In the genomic region with DNA sequence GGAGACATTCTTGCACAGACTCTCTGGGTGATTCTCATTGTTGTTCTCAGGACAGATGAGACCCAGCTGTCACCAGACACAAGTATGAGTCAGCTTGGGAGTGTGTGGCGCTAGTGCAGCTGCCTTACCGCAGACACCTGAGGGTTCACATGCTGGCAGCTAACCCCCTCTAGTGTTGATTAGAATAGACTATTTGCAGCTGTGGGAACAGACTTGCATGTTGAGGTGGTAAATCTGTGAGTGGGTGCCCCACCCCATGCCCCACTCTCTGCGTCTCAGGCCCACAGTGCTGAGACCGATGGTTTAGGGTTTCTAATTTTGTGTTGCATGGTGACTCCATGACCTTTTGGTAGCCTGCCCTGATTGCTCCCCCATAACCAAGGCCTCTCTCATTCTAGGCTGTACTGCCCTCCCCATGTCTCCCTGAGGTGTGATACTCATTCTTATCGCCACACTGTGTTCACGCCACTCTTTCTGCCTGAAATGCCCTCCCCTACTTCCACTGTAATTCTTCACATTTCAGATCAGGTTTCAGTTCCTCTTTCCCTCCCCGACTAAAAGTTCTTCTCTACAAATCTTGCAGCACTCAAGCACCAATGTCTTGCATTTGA, we compare ENCODE assay signal across 9 cellular contexts.
A peak's percentile ranks its signal among the peaks of the same experiment; 100 is the strongest.
DNase-seq lines count a peak whose midpoint lies in the region; ATAC-seq and TF ChIP-seq lines count a peak whose summit lies in the region.
"Had no signal": no experiment of that assay in that cellular context is flagged by ENCODE, and none has a peak within 500 bp of the region (broad histone marks: within the 10 kb centered on the region; RNA-seq: fewer than 3 reads in every experiment).

No MANE protein-coding gene starts in this region.

- peak; percentile 21 for TF ChIP-seq CTCF in neural cell (IDR thresholded peaks at IDR 0.05; ENCODE audit: poor library complexity, severe bottlenecking)
- no peak for TF ChIP-seq CTCF in thyroid gland (IDR thresholded peaks at IDR 0.05)

- no peak overlapping the region for H3K9ac ChIP-seq in BLaER1
- no peak overlapping the region for H3K9ac ChIP-seq in neural cell (ENCODE audit: low read length)

- peaks cover 18% of the 10 kb centered on the region for H3K4me1 ChIP-seq in BLaER1
- H3K4me1 ChIP-seq in thyroid gland: no peaks in the 10 kb centered on the region
- H3K4me1 ChIP-seq: heart left ventricle had no signal

- no peaks in the 10 kb centered on the region for H3K36me3 ChIP-seq in BLaER1
- H3K36me3 ChIP-seq in neural cell (ENCODE audit: insufficient read depth, low read length): no peaks in the 10 kb centered on the region
- no peaks in the 10 kb centered on the region for H3K36me3 ChIP-seq in thyroid gland
- H3K36me3 ChIP-seq: heart left ventricle had no signal

- H4K20me1 ChIP-seq in BLaER1 (no peaks in the 10 kb centered on the region), neural cell (ENCODE audit: insufficient read depth) (no peaks in the 10 kb centered on the region)

- no peaks in the 10 kb centered on the region for H3F3A ChIP-seq in neural cell (ENCODE audit: insufficient read depth, low read length, poor library complexity, severe bottlenecking)

- H3K27me3 ChIP-seq in BLaER1 (no peaks in the 10 kb centered on the region), neural cell (ENCODE audit: insufficient read depth, low read depth, low read length) (no peaks in the 10 kb centered on the region), thyroid gland (no peaks in the 10 kb centered on the region)

- TF ChIP-seq POLR2A in thyroid gland (IDR thresholded peaks at IDR 0.05): no peak

- H3K79me2 ChIP-seq in neural cell (replicated peaks; ENCODE audit: insufficient read depth, low read length): no peaks in the 10 kb centered on the region

- TF ChIP-seq EP300 in neural cell (conservative IDR thresholded peaks at IDR 0.05; ENCODE audit: poor library complexity, severe bottlenecking): no peak

- ATAC-seq in GM18870 (IDR thresholded peaks at IDR 0.05; ENCODE audit: unreplicated experiment) (peak; percentile 93), HG02970 (IDR thresholded peaks at IDR 0.05; ENCODE audit: low FRiP score, unreplicated experiment) (peak; percentile 82)

- WGBS in thyroid gland, 2 donors: 67 to 69% methylated on average over 7 of the region's 7 CpGs

- H3K4me3 ChIP-seq in BLaER1: no peak overlapping the region
- no peak overlapping the region for H3K4me3 ChIP-seq in neural cell (ENCODE audit: low read length)
- no peak overlapping the region for H3K4me3 ChIP-seq in thyroid gland (replicated peaks in 1 of 3)
- H3K4me3 ChIP-seq: heart left ventricle had no signal

- DNase-seq in NCI-H1694 treated with DMSO at 0.1 percent for 48 hours (lab: John Stamatoyannopoulos, UW) (peak; percentile 43), astrocyte of the hippocampus (ENCODE audit: low read depth, low spot score) (peak; percentile 57), thyroid gland (no peak)
- no peak for DNase-seq in stimulated activated naive CD4-positive, alpha-beta T cell treated with Interleukin-2 at 50 U/mL for 16 hours (lab: John Stamatoyannopoulos, UW)

- H3K9me3 ChIP-seq in BLaER1 (no peaks in the 10 kb centered on the region), neural cell (ENCODE audit: low read length) (no peaks in the 10 kb centered on the region), thyroid gland (no peaks in the 10 kb centered on the region)
- H3K9me3 ChIP-seq: heart left ventricle had no signal

- H2AFZ ChIP-seq in neural cell (ENCODE audit: low read depth, low read length): no peak overlapping the region

- peak overlapping the region; percentile 52 for H3K4me2 ChIP-seq in BLaER1
- H3K4me2 ChIP-seq in neural cell (ENCODE audit: low read length): no peak overlapping the region

- H3K27ac ChIP-seq in BLaER1: no peak overlapping the region
- no peak overlapping the region for H3K27ac ChIP-seq in neural cell (ENCODE audit: low read length)
- H3K27ac ChIP-seq in thyroid gland: no peak overlapping the region
- H3K27ac ChIP-seq: heart left ventricle had no signal

- H3K9me2 ChIP-seq in neural cell (ENCODE audit: insufficient read depth, low read length): no peaks in the 10 kb centered on the region

- intact Hi-C loops in thyroid gland (cut with DNase I): no loop called here

- peak; percentile 21 for TF ChIP-seq RAD21 in neural cell (conservative IDR thresholded peaks at IDR 0.05)

TF ChIP-seq in neural cell, 6 proteins besides CTCF, POLR2A, EP300 and RAD21:
- TF ChIP-seq POLR2AphosphoS5 (IDR thresholded peaks at IDR 0.05): no peak
- TF ChIP-seq SMC3 (conservative IDR thresholded peaks at IDR 0.05; ENCODE audit: poor library complexity): no peak
- TF ChIP-seq EZH2 (IDR thresholded peaks at IDR 0.05; ENCODE audit: borderline replicate concordance, insufficient read depth, low read length, poor library complexity, severe bottlenecking): no peak
- TF ChIP-seq REST (IDR thresholded peaks at IDR 0.05; ENCODE audit: borderline replicate concordance): no peak
- TF ChIP-seq TAF1 (IDR thresholded peaks at IDR 0.05; ENCODE audit: low read depth): no peak
- no peak for TF ChIP-seq MXI1 (conservative IDR thresholded peaks at IDR 0.05; ENCODE audit: poor library complexity, severe bottlenecking)

Comparison
In these comparisons a context has a peak if more than half of its experiments do, and no peak if none do; other contexts are left out.
1. DNase-seq: peak in NCI-H1694 treated with DMSO at 0.1 percent for 48 hours (single experiment) and astrocyte of the hippocampus (single experiment); none in stimulated activated naive CD4-positive, alpha-beta T cell treated with Interleukin-2 at 50 U/mL for 16 hours (single experiment) and thyroid gland (0 of 2).